ENCODE assay signal across 8 cellular contexts in the genomic region with DNA sequence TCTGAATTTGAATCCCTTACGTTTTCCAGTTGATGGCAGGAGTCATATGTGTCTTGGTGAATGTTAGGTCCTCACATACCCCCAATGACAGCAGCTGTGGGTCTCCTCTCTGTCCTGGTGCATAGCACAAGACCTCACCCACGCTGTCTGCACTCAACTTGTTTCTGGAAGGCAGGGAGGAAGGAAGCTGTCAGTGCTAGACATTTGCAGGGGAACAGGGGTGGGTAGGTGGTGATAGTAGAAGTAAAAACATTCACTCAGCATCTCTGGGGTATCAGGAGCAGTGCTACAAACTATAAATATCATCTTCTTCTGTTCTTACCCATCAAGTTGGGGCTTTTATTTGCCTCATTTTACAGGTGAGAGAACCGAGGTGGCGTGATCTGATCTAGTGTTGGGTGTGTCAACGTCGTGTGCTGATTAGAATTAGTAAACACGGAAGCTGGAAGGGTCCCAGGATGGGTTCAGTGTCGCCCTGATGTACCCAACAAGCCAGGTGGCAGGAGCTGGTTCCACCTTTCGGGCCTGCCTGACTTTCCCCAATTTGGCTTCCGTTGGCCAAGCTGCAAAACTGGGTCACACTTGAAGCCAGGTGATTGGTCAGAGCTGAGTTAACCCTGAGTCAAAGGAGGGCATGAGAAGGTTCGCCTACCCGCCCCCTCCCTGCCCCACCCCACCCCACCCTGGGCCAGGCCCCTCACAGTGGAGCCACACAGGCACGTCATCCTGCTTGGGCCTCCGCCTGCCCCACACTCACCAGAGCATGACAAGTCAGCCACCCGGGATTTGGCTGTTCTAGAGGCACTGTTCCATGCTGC. TPM values are rescaled to one million over a fixed set of nuclear protein-coding genes. Genes with fewer than 3 reads are reported as not detected.
A peak's percentile ranks its signal among the peaks of the same experiment; 100 is the strongest.
DNase-seq lines count a peak whose midpoint lies in the region; ATAC-seq and TF ChIP-seq lines count a peak whose summit lies in the region.

No MANE protein-coding gene starts in this region.

- H3K27me3 Mint-ChIP-seq in CD14-positive monocyte (ENCODE audit: low read depth in 3 of 3): peaks cover 0 to 5% (median 4%) of the 10 kb centered on the region in 3 donors
- peaks cover 11 to 16% (median 13%) of the 10 kb centered on the region in 3 donors for H3K27me3 Mint-ChIP-seq in immature natural killer cell (ENCODE audit: low read depth in 3 of 3)

- no peak for DNase-seq in CD14-positive monocyte (ENCODE audit: low spot score)
- DNase-seq in LHCN-M2 (ENCODE audit: low read depth): peak; percentile 51
- peak in 1 of 3 donors; percentile 19 for DNase-seq in immature natural killer cell
- DNase-seq in activated CD8-positive, alpha-beta memory T cell treated with anti-CD3 and anti-CD28 coated beads, Interleukin-2, amount 50 U/mL, for 48 hours: no peak
- no peak for DNase-seq in activated T-cell treated with anti-CD3 and anti-CD28 coated beads for 4 hours
- no peak for DNase-seq in midbrain (lab: John Stamatoyannopoulos, UW)
- no peak for DNase-seq in NCI-H2107 (lab: John Stamatoyannopoulos, UW)

- H3K9me3 Mint-ChIP-seq in CD14-positive monocyte (no peaks in the 10 kb centered on the region), immature natural killer cell (no peaks in the 10 kb centered on the region)

- peak; percentile 53 for ATAC-seq in GM21367 (IDR thresholded peaks at IDR 0.05; ENCODE audit: unreplicated experiment)

- TF ChIP-seq CTCF in CD14-positive monocyte (IDR thresholded peaks at IDR 0.05): no peak

- peaks cover 19 to 20% of the 10 kb centered on the region in 2 donors for H3K36me3 Mint-ChIP-seq in CD14-positive monocyte
- no peaks in the 10 kb centered on the region for H3K36me3 Mint-ChIP-seq in immature natural killer cell

- intact Hi-C loops in CD14-positive monocyte (cut with micrococcal nuclease): no loop called here

- H3K27ac Mint-ChIP-seq in CD14-positive monocyte: peak overlapping the region in 4 of 7 donors; percentile 7 to 68 (median 44)
- peak overlapping the region; percentile 78 to 95 (median 88) for H3K27ac Mint-ChIP-seq in immature natural killer cell

- H3K4me1 Mint-ChIP-seq in CD14-positive monocyte: peaks cover 27% of the 10 kb centered on the region
- H3K4me1 Mint-ChIP-seq in immature natural killer cell: peaks cover 68 to 94% of the 10 kb centered on the region in 2 donors

- no peak overlapping the region for H3K4me3 Mint-ChIP-seq in CD14-positive monocyte
- H3K4me3 Mint-ChIP-seq in immature natural killer cell: peak overlapping the region; percentile 15 to 54 (median 34)

RNA-seq across cellular contexts. Expression of a gene that starts 15.8 kb away (rescaled TPM):
- 10 to 100 TPM; 28.3 to 34.1 TPM for polyA plus RNA-seq in CD14-positive monocyte
- total RNA-seq in LHCN-M2 (2014; rRNA removed): 152 and 158 TPM in 2 replicates
- polyA plus RNA-seq in LHCN-M2 (2012): 184 TPM
- 10 to 100 TPM; 40.7 to 61.9 (median 61.7) TPM for polyA plus RNA-seq in immature natural killer cell

Comparison
In these comparisons a context has a peak if more than half of its experiments do, and no peak if none do; other contexts are left out.
1. H3K4me3 Mint-ChIP-seq: peak in immature natural killer cell (5 of 5); none in CD14-positive monocyte (0 of 2).